1 cellular context compared by ENCODE assay signal in genomic region chrX:39850630-39851152, GRCh38.
TF ChIP-seq lines count a peak whose summit lies in the region.

No MANE protein-coding gene starts in this region.

TF ChIP-seq in K562, 482 proteins besides CTCF, POLR2A, EP300 and RAD21 (continued from another document):
- TF ChIP-seq TFAP4 (CRISPR knock-in tag; IDR thresholded peaks at IDR 0.05; ENCODE audit: borderline replicate concordance): peak; percentile 77
- no peak for TF ChIP-seq ZNF507 (tag; conservative IDR thresholded peaks at IDR 0.05)
- no peak for TF ChIP-seq ZZZ3 (IDR thresholded peaks at IDR 0.05)
- no peak for TF ChIP-seq RUNX1 (IDR thresholded peaks at IDR 0.05; ENCODE audit: low read depth)
- no peak for TF ChIP-seq PBX2 (CRISPR knock-in tag; IDR thresholded peaks at IDR 0.05; ENCODE audit: low read depth)
- TF ChIP-seq PBX2 (tag; conservative IDR thresholded peaks at IDR 0.05; ENCODE audit: low read depth): peak; percentile 89
- no peak for TF ChIP-seq HOXB6 (CRISPR knock-in tag; IDR thresholded peaks at IDR 0.05; ENCODE audit: borderline replicate concordance)
- TF ChIP-seq ETV6 (IDR thresholded peaks at IDR 0.05; ENCODE audit: borderline replicate concordance in 1 of 2, low read depth in 2 of 2, low read length in 1 of 2): peak; percentile 58 to 69; a peak in 3 of 4 replicates
- no peak for TF ChIP-seq ETV6 (CRISPR knock-in tag; IDR thresholded peaks at IDR 0.05; ENCODE audit: borderline replicate concordance)
- TF ChIP-seq ATF7 (IDR thresholded peaks at IDR 0.05): peak; percentile 33; the same call in 1 of the 2 replicates
- TF ChIP-seq GATA2 (CRISPR knock-in tag; IDR thresholded peaks at IDR 0.05): 0 out of 2 replicates have a peak, but pooled peaks have one; percentile 31
- TF ChIP-seq KLF10 (CRISPR knock-in tag; IDR thresholded peaks at IDR 0.05): no peak
- peak in 1 of 2 experiments; percentile 35; a peak in 1 of 4 replicates for TF ChIP-seq MAZ (CRISPR knock-in tag; conservative IDR thresholded peaks at IDR 0.05 in 1 of 2, IDR thresholded peaks at IDR 0.05 in 1 of 2)
- no peak for TF ChIP-seq CREB1 (IDR thresholded peaks at IDR 0.05)
- TF ChIP-seq CREB1 (CRISPR knock-in tag; IDR thresholded peaks at IDR 0.05): no peak
- peak; percentile 81 for TF ChIP-seq NCOR1 (IDR thresholded peaks at IDR 0.05)
- peak; percentile 81 for TF ChIP-seq CBFA2T2 (conservative IDR thresholded peaks at IDR 0.05)
- TF ChIP-seq ZNF639 (CRISPR knock-in tag; conservative IDR thresholded peaks at IDR 0.05 in 1 of 2, IDR thresholded peaks at IDR 0.05 in 1 of 2): 0 out of 4 replicates have a peak, but pooled peaks of 1 of the 2 experiments have one; percentile 29
- no peak for TF ChIP-seq ELK3 (CRISPR knock-in tag; IDR thresholded peaks at IDR 0.05)
- peak; percentile 90 for TF ChIP-seq SOX6 (IDR thresholded peaks at IDR 0.05)
- no peak for TF ChIP-seq MYBL2 (IDR thresholded peaks at IDR 0.05; ENCODE audit: low read depth)
- TF ChIP-seq MYBL2 (CRISPR knock-in tag; IDR thresholded peaks at IDR 0.05; ENCODE audit: borderline replicate concordance): no peak
